21 cellular contexts compared by ENCODE assay signal in the genomic region with DNA sequence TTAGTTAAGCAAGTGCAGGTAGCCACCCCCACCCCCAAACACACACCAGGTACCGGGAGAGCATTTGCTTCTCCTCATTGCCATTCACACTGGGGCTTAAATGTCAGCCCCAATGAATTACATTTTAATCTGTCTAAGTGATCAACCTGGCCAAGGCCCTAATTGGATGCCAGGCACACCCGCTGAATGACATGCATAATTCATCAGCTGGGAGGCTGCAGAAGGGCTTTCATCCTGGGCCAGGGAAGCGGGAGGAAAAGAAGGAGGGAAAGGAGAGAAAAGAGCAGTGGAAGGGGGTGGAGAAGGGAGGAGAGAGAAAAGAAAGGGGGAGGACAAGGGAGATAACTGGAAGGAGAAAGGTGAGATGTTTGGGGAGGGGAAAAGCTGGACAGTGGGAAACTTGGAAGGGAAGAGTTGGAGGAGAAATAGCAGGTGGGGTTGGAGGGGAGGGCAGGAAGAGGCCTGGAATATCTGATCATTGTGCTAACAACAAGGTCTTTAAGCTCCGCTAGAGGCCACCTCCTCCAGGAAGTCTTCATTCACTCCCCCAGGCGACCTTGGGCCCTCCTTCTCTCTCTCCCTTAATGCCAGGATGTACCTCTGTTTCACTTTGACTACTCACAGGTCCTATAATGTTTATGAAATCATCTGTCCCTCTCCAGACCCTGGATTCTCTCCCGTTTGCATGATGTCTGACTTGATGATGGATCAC. TPM values are rescaled to one million over a fixed set of nuclear protein-coding genes. Genes with fewer than 3 reads are reported as not detected.
DNase-seq lines count a peak whose midpoint lies in the region; ATAC-seq lines count a peak whose summit lies in the region.
"Had no signal": no experiment of that assay in that cellular context is flagged by ENCODE, and none has a peak within 500 bp of the region (broad histone marks: within the 10 kb centered on the region; RNA-seq: fewer than 3 reads in every experiment).

No MANE protein-coding gene starts in this region.

- H4K91ac ChIP-seq in trophoblast cell (ENCODE audit: low read depth, low read length) = peak overlapping the region; percentile 23

- H3K4ac ChIP-seq in trophoblast cell (ENCODE audit: low read depth, low read length) = no peak overlapping the region

- no peak overlapping the region for H2AK5ac ChIP-seq in trophoblast cell (ENCODE audit: low read length)

- WGBS in trophoblast cell (ENCODE audit: extremely low coverage, insufficient coverage, insufficient read length) = no CpG with 5 or more reads among the region's 6 CpGs

- H2BK12ac ChIP-seq in trophoblast cell (ENCODE audit: low read length) = peak overlapping the region; percentile 5

- peaks cover 29 to 41% of the 10 kb centered on the region in 2 experiments for H3K4me1 ChIP-seq in trophoblast cell (ENCODE audit: control insufficient read depth in 1 of 2, insufficient read depth in 2 of 2, low read length in 2 of 2)
- H3K4me1 ChIP-seq: HAP-1 had no signal

- no peak overlapping the region for H3K23ac ChIP-seq in trophoblast cell (ENCODE audit: low read length)

- peaks cover 2% of the 10 kb centered on the region for H3K79me2 ChIP-seq in trophoblast cell (ENCODE audit: control insufficient read depth, insufficient read depth, low read length, poor library complexity)

- H3K27me3 Mint-ChIP-seq in stimulated activated naive CD8-positive, alpha-beta T cell treated with anti-CD3 and anti-CD28 coated beads, Interleukin-15, amount 100 ng/mL, for 72 hours = peaks cover 30% of the 10 kb centered on the region

- no peak overlapping the region for H3K18ac ChIP-seq in trophoblast cell (ENCODE audit: low read length)

- H3K9ac ChIP-seq in trophoblast cell (ENCODE audit: low read length) = no peak overlapping the region
- H3K9ac ChIP-seq: GM23248 had no signal

- H3K27ac ChIP-seq in trophoblast cell (ENCODE audit: low read depth, low read length) = peak overlapping the region; percentile 67
- H3K27ac ChIP-seq: GM23248, HL-60, PC-9 had no signal

- H3K36me3 ChIP-seq in trophoblast cell (ENCODE audit: control insufficient read depth in 1 of 2, insufficient read depth in 2 of 2, low read length in 2 of 2) = no peaks in the 10 kb centered on the region
- H3K36me3 ChIP-seq: HAP-1 had no signal

- peaks cover 22% of the 10 kb centered on the region for H3K79me1 ChIP-seq in trophoblast cell (ENCODE audit: low read length)

- H3K14ac ChIP-seq in trophoblast cell (ENCODE audit: low read length) = no peak overlapping the region

- DNase-seq in NCI-H1694 treated with DMSO at 0.1 percent for 48 hours (lab: John Stamatoyannopoulos, UW) = peak; percentile 3
- DNase-seq in NCI-H82 (lab: John Stamatoyannopoulos, UW) = peak; percentile 90
- peak; percentile 30 for DNase-seq in cerebellum (ENCODE audit: low spot score)
- DNase-seq in trophoblast cell = no peak
- DNase-seq in stimulated activated naive CD8-positive, alpha-beta T cell treated with anti-CD3 and anti-CD28 coated beads, Interleukin-15, amount 100 ng/mL, for 72 hours = no peak
- DNase-seq in 8988T = no peak
- DNase-seq: CD8-positive, alpha-beta T cell; GM23248; KG1; NCI-H1105; NCI-H146; NCI-H2081 treated with DMSO at 0.1 percent for 48 hours; NCI-H510A; PC-9; RPMI8226; SHP77 had no signal

- no peak overlapping the region for H3K4me3 Mint-ChIP-seq in stimulated activated naive CD8-positive, alpha-beta T cell treated with anti-CD3 and anti-CD28 coated beads, Interleukin-15, amount 100 ng/mL, for 72 hours
- H3K4me3 Mint-ChIP-seq: CD8-positive, alpha-beta T cell had no signal

- no peaks in the 10 kb centered on the region for H3K27me3 ChIP-seq in trophoblast cell (ENCODE audit: insufficient read depth, low read length)

- peak overlapping the region; percentile 9 for H2BK120ac ChIP-seq in trophoblast cell (ENCODE audit: insufficient read depth, low read length, poor library complexity)

- H3K4me1 Mint-ChIP-seq in stimulated activated naive CD8-positive, alpha-beta T cell treated with anti-CD3 and anti-CD28 coated beads, Interleukin-15, amount 100 ng/mL, for 72 hours = no peaks in the 10 kb centered on the region

- H3K9me3 ChIP-seq in trophoblast cell (ENCODE audit: insufficient read depth, low read depth, low read length) = peaks cover 5% of the 10 kb centered on the region
- H3K9me3 ChIP-seq: HAP-1 had no signal

- no peak overlapping the region for H4K12ac ChIP-seq in trophoblast cell (ENCODE audit: low read depth, low read length)

- H3K27ac Mint-ChIP-seq in stimulated activated naive CD8-positive, alpha-beta T cell treated with anti-CD3 and anti-CD28 coated beads, Interleukin-15, amount 100 ng/mL, for 72 hours = no peak overlapping the region
- H3K27ac Mint-ChIP-seq: CD8-positive, alpha-beta T cell had no signal

- H2AFZ ChIP-seq in trophoblast cell (ENCODE audit: insufficient read depth, low read length, poor library complexity) = no peak overlapping the region
- H2AFZ ChIP-seq: GM23248, PC-9 had no signal

- peak overlapping the region; percentile 10 for H2BK5ac ChIP-seq in trophoblast cell (ENCODE audit: low read depth, low read length, poor library complexity)

- no peak for ATAC-seq in HG02678 (IDR thresholded peaks at IDR 0.05; ENCODE audit: unreplicated experiment)
- no peak for ATAC-seq in stimulated activated naive CD8-positive, alpha-beta T cell treated with anti-CD3 and anti-CD28 coated beads, Interleukin-15, amount 100 ng/mL, for 72 hours
- ATAC-seq: CD8-positive, alpha-beta T cell had no signal

- no peak overlapping the region for H3K4me2 ChIP-seq in trophoblast cell (ENCODE audit: low read length)
- H3K4me2 ChIP-seq: PC-9 had no signal

- H4K8ac ChIP-seq in trophoblast cell (ENCODE audit: low read depth, low read length) = no peak overlapping the region

- peaks cover 6 to 10% of the 10 kb centered on the region in 2 donors for H3K9me3 Mint-ChIP-seq in stimulated activated naive CD8-positive, alpha-beta T cell treated with anti-CD3 and anti-CD28 coated beads, Interleukin-15, amount 100 ng/mL, for 72 hours

- H3K4me3 ChIP-seq in trophoblast cell (ENCODE audit: low read depth, low read length) = no peak overlapping the region
- H3K4me3 ChIP-seq: GM23248, HAP-1, PC-9 had no signal

RNA-seq across cellular contexts. Expression of a gene that starts 40.1 kb away (rescaled TPM):
- 0.18 TPM for total RNA-seq in cerebellum
- not detected in 2 replicates for polyA plus RNA-seq in trophoblast cell (2013)
- total RNA-seq: CD8-positive, alpha-beta T cell; Daoy; GM23248; HT-29; PC-9 had no signal
- polyA plus RNA-seq: GM23248 had no signal

Comparison
In these comparisons a context has a peak if more than half of its experiments do, and no peak if none do; other contexts are left out.
1. DNase-seq: peak in NCI-H1694 treated with DMSO at 0.1 percent for 48 hours (single experiment), NCI-H82 (single experiment) and cerebellum (single experiment); none in trophoblast cell (0 of 2), stimulated activated naive CD8-positive, alpha-beta T cell treated with anti-CD3 and anti-CD28 coated beads, Interleukin-15, amount 100 ng/mL, for 72 hours (0 of 2) and 8988T (single experiment).